2 cellular contexts compared by ENCODE assay signal in the genomic region with DNA sequence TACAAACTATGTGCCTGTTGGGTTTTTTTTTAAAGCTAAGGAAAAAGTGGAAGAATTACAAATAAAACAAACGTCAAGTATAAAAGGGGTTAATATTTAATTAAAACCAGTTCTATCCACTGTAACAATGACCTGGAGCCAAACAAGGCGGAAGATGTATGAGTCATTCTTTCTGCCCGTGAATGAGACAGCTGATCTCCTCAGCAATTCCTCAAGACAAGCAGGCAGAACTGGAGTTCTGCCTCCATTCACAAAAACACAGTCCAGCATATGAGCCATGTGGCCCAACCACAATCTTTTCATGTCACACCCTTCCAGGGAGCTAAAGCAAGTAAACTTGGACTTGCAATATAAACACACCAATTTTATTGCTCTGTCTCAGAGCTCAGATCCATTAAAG.
TF ChIP-seq lines count a peak whose summit lies in the region.

No MANE protein-coding gene starts in this region.

TF ChIP-seq in HepG2, 621 proteins besides CTCF, POLR2A, EP300 and RAD21 (continued from another document):
- TF ChIP-seq TRIM22 (IDR thresholded peaks at IDR 0.05) (no peak), FOSL1 (CRISPR knock-in tag; IDR thresholded peaks at IDR 0.05; ENCODE audit: borderline replicate concordance) (no peak), DDIT3 (CRISPR knock-in tag; IDR thresholded peaks at IDR 0.05) (no peak), ZNF136 (CRISPR knock-in tag; IDR thresholded peaks at IDR 0.05; ENCODE audit: low read depth) (no peak), GFI1 (CRISPR knock-in tag; IDR thresholded peaks at IDR 0.05; ENCODE audit: borderline replicate concordance) (no peak), ZNF776 (CRISPR knock-in tag; IDR thresholded peaks at IDR 0.05) (no peak), ZNF567 (CRISPR knock-in tag; IDR thresholded peaks at IDR 0.05; ENCODE audit: borderline replicate concordance) (no peak), PAX8 (CRISPR knock-in tag; IDR thresholded peaks at IDR 0.05; ENCODE audit: borderline replicate concordance) (no peak), MXD4 (CRISPR knock-in tag; IDR thresholded peaks at IDR 0.05) (no peak), ZNF644 (CRISPR knock-in tag; IDR thresholded peaks at IDR 0.05; ENCODE audit: low read depth) (no peak)

TF ChIP-seq in K562, 482 proteins besides CTCF, POLR2A, EP300 and RAD21 (continued from another document and continues in another):
- TF ChIP-seq, protein P1, sequence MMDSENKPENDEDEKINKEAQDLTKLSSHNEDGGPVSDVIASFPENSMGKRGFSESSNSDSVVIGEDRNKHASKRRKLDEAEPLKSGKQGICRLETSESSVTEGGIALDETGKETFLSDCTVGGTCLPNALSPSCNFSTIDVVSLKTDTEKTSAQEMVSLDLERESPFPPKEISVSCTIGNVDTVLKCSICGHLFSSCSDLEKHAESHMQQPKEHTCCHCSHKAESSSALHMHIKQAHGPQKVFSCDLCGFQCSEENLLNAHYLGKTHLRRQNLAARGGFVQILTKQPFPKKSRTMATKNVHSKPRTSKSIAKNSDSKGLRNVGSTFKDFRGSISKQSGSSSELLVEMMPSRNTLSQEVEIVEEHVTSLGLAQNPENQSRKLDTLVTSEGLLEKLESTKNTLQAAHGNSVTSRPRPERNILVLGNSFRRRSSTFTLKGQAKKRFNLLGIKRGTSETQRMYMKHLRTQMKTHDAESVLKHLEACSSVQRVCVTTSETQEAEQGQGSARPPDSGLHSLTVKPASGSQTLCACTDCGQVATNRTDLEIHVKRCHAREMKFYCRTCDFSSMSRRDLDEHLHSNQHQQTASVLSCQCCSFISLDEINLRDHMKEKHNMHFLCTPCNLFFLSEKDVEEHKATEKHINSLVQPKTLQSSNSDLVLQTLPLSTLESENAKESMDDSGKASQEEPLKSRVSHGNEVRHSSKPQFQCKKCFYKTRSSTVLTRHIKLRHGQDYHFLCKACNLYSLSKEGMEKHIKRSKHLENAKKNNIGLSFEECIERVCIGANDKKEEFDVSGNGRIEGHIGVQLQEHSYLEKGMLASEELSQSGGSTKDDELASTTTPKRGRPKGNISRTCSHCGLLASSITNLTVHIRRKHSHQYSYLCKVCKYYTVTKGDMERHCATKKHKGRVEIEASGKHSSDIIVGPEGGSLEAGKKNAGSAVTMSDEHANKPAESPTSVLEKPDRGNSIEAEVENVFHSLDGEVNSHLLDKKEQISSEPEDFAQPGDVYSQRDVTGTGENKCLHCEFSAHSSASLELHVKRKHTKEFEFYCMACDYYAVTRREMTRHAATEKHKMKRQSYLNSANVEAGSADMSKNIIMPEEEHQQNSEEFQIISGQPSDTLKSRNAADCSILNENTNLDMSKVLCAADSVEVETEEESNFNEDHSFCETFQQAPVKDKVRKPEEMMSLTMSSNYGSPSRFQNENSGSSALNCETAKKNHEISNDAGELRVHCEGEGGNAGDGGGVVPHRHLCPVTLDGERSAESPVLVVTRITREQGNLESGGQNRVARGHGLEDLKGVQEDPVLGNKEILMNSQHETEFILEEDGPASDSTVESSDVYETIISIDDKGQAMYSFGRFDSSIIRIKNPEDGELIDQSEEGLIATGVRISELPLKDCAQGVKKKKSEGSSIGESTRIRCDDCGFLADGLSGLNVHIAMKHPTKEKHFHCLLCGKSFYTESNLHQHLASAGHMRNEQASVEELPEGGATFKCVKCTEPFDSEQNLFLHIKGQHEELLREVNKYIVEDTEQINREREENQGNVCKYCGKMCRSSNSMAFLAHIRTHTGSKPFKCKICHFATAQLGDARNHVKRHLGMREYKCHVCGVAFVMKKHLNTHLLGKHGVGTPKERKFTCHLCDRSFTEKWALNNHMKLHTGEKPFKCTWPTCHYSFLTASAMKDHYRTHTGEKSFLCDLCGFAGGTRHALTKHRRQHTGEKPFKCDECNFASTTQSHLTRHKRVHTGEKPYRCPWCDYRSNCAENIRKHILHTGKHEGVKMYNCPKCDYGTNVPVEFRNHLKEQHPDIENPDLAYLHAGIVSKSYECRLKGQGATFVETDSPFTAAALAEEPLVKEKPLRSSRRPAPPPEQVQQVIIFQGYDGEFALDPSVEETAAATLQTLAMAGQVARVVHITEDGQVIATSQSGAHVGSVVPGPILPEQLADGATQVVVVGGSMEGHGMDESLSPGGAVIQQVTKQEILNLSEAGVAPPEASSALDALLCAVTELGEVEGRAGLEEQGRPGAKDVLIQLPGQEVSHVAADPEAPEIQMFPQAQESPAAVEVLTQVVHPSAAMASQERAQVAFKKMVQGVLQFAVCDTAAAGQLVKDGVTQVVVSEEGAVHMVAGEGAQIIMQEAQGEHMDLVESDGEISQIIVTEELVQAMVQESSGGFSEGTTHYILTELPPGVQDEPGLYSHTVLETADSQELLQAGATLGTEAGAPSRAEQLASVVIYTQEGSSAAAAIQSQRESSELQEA (IDR thresholded peaks at IDR 0.05; ENCODE audit: low read depth), result no peak
- TF ChIP-seq TRIM28 (IDR thresholded peaks at IDR 0.05), result no peak
- no peak for TF ChIP-seq SFPQ (IDR thresholded peaks at IDR 0.05; ENCODE audit: low read depth, low read length)
- TF ChIP-seq ZNF431 (CRISPR knock-in tag; IDR thresholded peaks at IDR 0.05), result no peak
- TF ChIP-seq, protein P2, sequence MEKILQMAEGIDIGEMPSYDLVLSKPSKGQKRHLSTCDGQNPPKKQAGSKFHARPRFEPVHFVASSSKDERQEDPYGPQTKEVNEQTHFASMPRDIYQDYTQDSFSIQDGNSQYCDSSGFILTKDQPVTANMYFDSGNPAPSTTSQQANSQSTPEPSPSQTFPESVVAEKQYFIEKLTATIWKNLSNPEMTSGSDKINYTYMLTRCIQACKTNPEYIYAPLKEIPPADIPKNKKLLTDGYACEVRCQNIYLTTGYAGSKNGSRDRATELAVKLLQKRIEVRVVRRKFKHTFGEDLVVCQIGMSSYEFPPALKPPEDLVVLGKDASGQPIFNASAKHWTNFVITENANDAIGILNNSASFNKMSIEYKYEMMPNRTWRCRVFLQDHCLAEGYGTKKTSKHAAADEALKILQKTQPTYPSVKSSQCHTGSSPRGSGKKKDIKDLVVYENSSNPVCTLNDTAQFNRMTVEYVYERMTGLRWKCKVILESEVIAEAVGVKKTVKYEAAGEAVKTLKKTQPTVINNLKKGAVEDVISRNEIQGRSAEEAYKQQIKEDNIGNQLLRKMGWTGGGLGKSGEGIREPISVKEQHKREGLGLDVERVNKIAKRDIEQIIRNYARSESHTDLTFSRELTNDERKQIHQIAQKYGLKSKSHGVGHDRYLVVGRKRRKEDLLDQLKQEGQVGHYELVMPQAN (IDR thresholded peaks at IDR 0.05; ENCODE audit: borderline replicate concordance), result peak; percentile 32; the same call in 1 of the 2 replicates
- no peak for TF ChIP-seq ZKSCAN3 (CRISPR knock-in tag; IDR thresholded peaks at IDR 0.05)
- peak; percentile 77 for TF ChIP-seq NFE2 (IDR thresholded peaks at IDR 0.05; ENCODE audit: low read depth)
- TF ChIP-seq DPF2 (IDR thresholded peaks at IDR 0.05), result peak; percentile 92
- TF ChIP-seq PBX2 (CRISPR knock-in tag; IDR thresholded peaks at IDR 0.05; ENCODE audit: low read depth), result no peak
- TF ChIP-seq PBX2 (tag; conservative IDR thresholded peaks at IDR 0.05; ENCODE audit: low read depth), result 0 out of 2 replicates have a peak, but pooled peaks have one; percentile 19
- TF ChIP-seq NFIX (CRISPR knock-in tag; IDR thresholded peaks at IDR 0.05; ENCODE audit: low read depth), result no peak
- TF ChIP-seq SOX6 (IDR thresholded peaks at IDR 0.05), result peak; percentile 89
- no peak for TF ChIP-seq ZBTB43 (CRISPR knock-in tag; IDR thresholded peaks at IDR 0.05)
- TF ChIP-seq FOXJ2 (tag; IDR thresholded peaks at IDR 0.05), result no peak; the same call in none of the 2 replicates
- TF ChIP-seq TBL1XR1 (IDR thresholded peaks at IDR 0.05; ENCODE audit: low read length in 2 of 2), result peak in 1 of 2 experiments; percentile 46; a peak in 1 of 4 replicates
- TF ChIP-seq, protein P3, sequence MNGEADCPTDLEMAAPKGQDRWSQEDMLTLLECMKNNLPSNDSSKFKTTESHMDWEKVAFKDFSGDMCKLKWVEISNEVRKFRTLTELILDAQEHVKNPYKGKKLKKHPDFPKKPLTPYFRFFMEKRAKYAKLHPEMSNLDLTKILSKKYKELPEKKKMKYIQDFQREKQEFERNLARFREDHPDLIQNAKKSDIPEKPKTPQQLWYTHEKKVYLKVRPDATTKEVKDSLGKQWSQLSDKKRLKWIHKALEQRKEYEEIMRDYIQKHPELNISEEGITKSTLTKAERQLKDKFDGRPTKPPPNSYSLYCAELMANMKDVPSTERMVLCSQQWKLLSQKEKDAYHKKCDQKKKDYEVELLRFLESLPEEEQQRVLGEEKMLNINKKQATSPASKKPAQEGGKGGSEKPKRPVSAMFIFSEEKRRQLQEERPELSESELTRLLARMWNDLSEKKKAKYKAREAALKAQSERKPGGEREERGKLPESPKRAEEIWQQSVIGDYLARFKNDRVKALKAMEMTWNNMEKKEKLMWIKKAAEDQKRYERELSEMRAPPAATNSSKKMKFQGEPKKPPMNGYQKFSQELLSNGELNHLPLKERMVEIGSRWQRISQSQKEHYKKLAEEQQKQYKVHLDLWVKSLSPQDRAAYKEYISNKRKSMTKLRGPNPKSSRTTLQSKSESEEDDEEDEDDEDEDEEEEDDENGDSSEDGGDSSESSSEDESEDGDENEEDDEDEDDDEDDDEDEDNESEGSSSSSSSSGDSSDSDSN (IDR thresholded peaks at IDR 0.05; ENCODE audit: borderline replicate concordance in 1 of 2, low read depth in 2 of 2, low read length in 2 of 2), result 0 out of 4 replicates have a peak, but pooled peaks of 1 of the 2 experiments have one; percentile 43
- no peak for TF ChIP-seq PRMT5 (CRISPR knock-in tag; IDR thresholded peaks at IDR 0.05)
- peak; percentile 86 for TF ChIP-seq NFATC3 (IDR thresholded peaks at IDR 0.05)
- peak; percentile 42; the same call in 1 of the 2 replicates for TF ChIP-seq POLR2H (tag; IDR thresholded peaks at IDR 0.05; ENCODE audit: low read depth)
- peak; percentile 31; the same call in 1 of the 2 replicates for TF ChIP-seq MYNN (IDR thresholded peaks at IDR 0.05)
- no peak for TF ChIP-seq MYNN (CRISPR knock-in tag; IDR thresholded peaks at IDR 0.05)
- no peak for TF ChIP-seq NR2C2 (CRISPR knock-in tag; IDR thresholded peaks at IDR 0.05)
- TF ChIP-seq NR2C2 (tag; IDR thresholded peaks at IDR 0.05), result peak; percentile 46; the same call in 1 of the 2 replicates
- peak; percentile 74; the same call in 1 of the 2 replicates for TF ChIP-seq JUNB (CRISPR knock-in tag; conservative IDR thresholded peaks at IDR 0.05)
- peak; percentile 65 for TF ChIP-seq FOS (IDR thresholded peaks at IDR 0.05; ENCODE audit: extremely low read depth, insufficient read length)
